ENCODE assay signal across 9 cellular contexts in genomic region chr9:89425921-89426388, GRCh38.
DNase-seq lines count a peak whose midpoint lies in the region; ATAC-seq and TF ChIP-seq lines count a peak whose summit lies in the region.
"Had no signal": no experiment of that assay in that cellular context is flagged by ENCODE, and none has a peak within 500 bp of the region (broad histone marks: within the 10 kb centered on the region; RNA-seq: fewer than 3 reads in every experiment).

No MANE protein-coding gene starts in this region.

- no peaks in the 10 kb centered on the region for H3K36me3 ChIP-seq in mucosa of rectum (ENCODE audit: control insufficient read depth in 2 of 2, insufficient read depth in 2 of 2, low read length in 2 of 2)

- POLR2A ChIA-PET in CD4-positive, alpha-beta T cell (lab: Charles Lee): interaction anchor here (1.3 to 1.6 kb wide), 3 partner anchors 8 to 97 kb away, joined by 4 to 6 read pairs (median 4); no protein-coding TSS in a partner anchor
- POLR2A ChIA-PET in activated CD4-positive, alpha-beta memory T cell treated with anti-CD3 and anti-CD28 coated beads, Interleukin-2, amount 10 ng/mL, durations not matched to agents 7 days and 5 days (lab: Charles Lee): interaction anchor here (0.6 to 7.8 kb wide), 24 partner anchors 8 to 179 kb away, joined by 3 to 63 read pairs (median 5); partner anchors contain the start of genes GADD45G and SECISBP2

- H3K4me1 ChIP-seq in mucosa of rectum (ENCODE audit: control insufficient read depth in 2 of 2, insufficient read depth in 2 of 2, low read length in 2 of 2): peaks cover 22 to 39% of the 10 kb centered on the region in 2 donors

- H3K9me3 ChIP-seq in CD4-positive, alpha-beta T cell (ENCODE audit: control insufficient read depth, low read length): no peaks in the 10 kb centered on the region
- no peaks in the 10 kb centered on the region for H3K9me3 ChIP-seq in mucosa of rectum (ENCODE audit: control insufficient read depth in 2 of 2, low read length in 2 of 2)

- peaks cover 59% of the 10 kb centered on the region for H3K36me3 Mint-ChIP-seq in CD4-positive, alpha-beta T cell (ENCODE audit: low read depth)
- peaks cover 77% of the 10 kb centered on the region for H3K36me3 Mint-ChIP-seq in activated CD4-positive, alpha-beta memory T cell treated with anti-CD3 and anti-CD28 coated beads, Interleukin-2, amount 10 ng/mL, durations not matched to agents 7 days and 5 days (ENCODE audit: low read depth)

- peak overlapping the region; percentile 36 to 63 for H3K9ac ChIP-seq in mucosa of rectum (ENCODE audit: low read depth in 1 of 2, low read length in 2 of 2)

- H3K27me3 ChIP-seq in CD4-positive, alpha-beta T cell (ENCODE audit: control insufficient read depth, insufficient read depth, low read length): no peaks in the 10 kb centered on the region
- no peaks in the 10 kb centered on the region for H3K27me3 ChIP-seq in mucosa of rectum (ENCODE audit: control insufficient read depth in 2 of 2, insufficient read depth in 2 of 2, low read length in 2 of 2)

- peak overlapping the region; percentile 57 for H3K4me3 Mint-ChIP-seq in CD4-positive, alpha-beta T cell
- H3K4me3 Mint-ChIP-seq in activated CD4-positive, alpha-beta memory T cell treated with anti-CD3 and anti-CD28 coated beads, Interleukin-2, amount 10 ng/mL, durations not matched to agents 7 days and 5 days: peak overlapping the region; percentile 52

- H3K4me3 ChIP-seq in mucosa of rectum (ENCODE audit: low read length in 2 of 2): peak overlapping the region in 1 of 2 donors; percentile 22

- intact Hi-C loops in CD4-positive, alpha-beta T cell (cut with DNase I, micrococcal nuclease): loop anchor here in 1 of 2 experiments (5.0 kb wide), 2 partner anchors 36 to 109 kb away; partner anchors contain the start of gene SECISBP2

- no peaks in the 10 kb centered on the region for H3K9me3 Mint-ChIP-seq in CD4-positive, alpha-beta T cell
- H3K9me3 Mint-ChIP-seq in activated CD4-positive, alpha-beta memory T cell treated with anti-CD3 and anti-CD28 coated beads, Interleukin-2, amount 10 ng/mL, durations not matched to agents 7 days and 5 days: no peaks in the 10 kb centered on the region

- no peak for TF ChIP-seq CTCF in CD4-positive, alpha-beta T cell (IDR thresholded peaks at IDR 0.05)

- peaks cover 98% of the 10 kb centered on the region for H3K4me1 Mint-ChIP-seq in CD4-positive, alpha-beta T cell (ENCODE audit: low read depth)
- peaks cover 100% of the 10 kb centered on the region for H3K4me1 Mint-ChIP-seq in activated CD4-positive, alpha-beta memory T cell treated with anti-CD3 and anti-CD28 coated beads, Interleukin-2, amount 10 ng/mL, durations not matched to agents 7 days and 5 days

- ATAC-seq in CD4-positive, alpha-beta T cell (ENCODE audit: poor library complexity): no peak

- peak overlapping the region; percentile 67 for H3K27ac ChIP-seq in CD4-positive, alpha-beta T cell (ENCODE audit: low read depth, low read length)
- peak overlapping the region; percentile 34 to 81 for H3K27ac ChIP-seq in mucosa of rectum (ENCODE audit: low read depth in 2 of 2, low read length in 2 of 2)

- no peak for TF ChIP-seq POLR2A in erythroblast (IDR thresholded peaks at IDR 0.05; ENCODE audit: low read length)

- CTCF ChIA-PET in CD4-positive, alpha-beta T cell (lab: Charles Lee): interaction anchor here (0.9 to 10.2 kb wide), 4 partner anchors 10 to 125 kb away, joined by 3 to 156 read pairs (median 4); no protein-coding TSS in a partner anchor
- CTCF ChIA-PET in activated CD4-positive, alpha-beta memory T cell treated with anti-CD3 and anti-CD28 coated beads, Interleukin-2, amount 10 ng/mL, durations not matched to agents 7 days and 5 days (lab: Charles Lee): interaction anchor here (0.6 to 5.1 kb wide), 10 partner anchors 8 to 123 kb away, joined by 3 to 69 read pairs (median 4); no protein-coding TSS in a partner anchor

- no peaks in the 10 kb centered on the region for H3K27me3 Mint-ChIP-seq in CD4-positive, alpha-beta T cell
- H3K27me3 Mint-ChIP-seq in activated CD4-positive, alpha-beta memory T cell treated with anti-CD3 and anti-CD28 coated beads, Interleukin-2, amount 10 ng/mL, durations not matched to agents 7 days and 5 days: no peaks in the 10 kb centered on the region

- H3K27ac Mint-ChIP-seq in CD4-positive, alpha-beta T cell: peak overlapping the region; percentile 96
- H3K27ac Mint-ChIP-seq in activated CD4-positive, alpha-beta memory T cell treated with anti-CD3 and anti-CD28 coated beads, Interleukin-2, amount 10 ng/mL, durations not matched to agents 7 days and 5 days: peak overlapping the region; percentile 97

- DNase-seq in CD4-positive, alpha-beta T cell: no peak
- DNase-seq in H4 (ENCODE audit: low spot score) (peak; percentile 53), SHP77 (lab: John Stamatoyannopoulos, UW) (no peak), NCI-H1417 treated with DMSO at 0.1 percent for 48 hours (lab: John Stamatoyannopoulos, UW) (no peak), NCI-H187 (lab: John Stamatoyannopoulos, UW) (no peak), erythroblast (lab: John Stamatoyannopoulos, UW) (no peak)
- DNase-seq in activated CD4-positive, alpha-beta memory T cell treated with anti-CD3 and anti-CD28 coated beads, Interleukin-2, amount 10 ng/mL, durations not matched to agents 7 days and 5 days: no peak
- DNase-seq: NCI-H774 had no signal
